ENCODE assay signal across 2 cellular contexts in genomic region chr1:15244813-15245212, GRCh38.
TF ChIP-seq lines count a peak whose summit lies in the region.

No MANE protein-coding gene starts in this region.

TF ChIP-seq in HEK293, 187 proteins besides CTCF, POLR2A, EP300 and RAD21:
- TF ChIP-seq ZNF274 (IDR thresholded peaks at IDR 0.05; ENCODE audit: low read length) (no peak), ZNF274 (tag by site-specific recombination; IDR thresholded peaks at IDR 0.05; ENCODE audit: borderline replicate concordance) (peak; percentile 73; the same call in 1 of the 2 replicates), KLF10 (tag by site-specific recombination; IDR thresholded peaks at IDR 0.05) (no peak), SETDB1 (IDR thresholded peaks at IDR 0.05; ENCODE audit: insufficient read length, low read length) (peak; percentile 58), ZNF341 (tag by site-specific recombination; IDR thresholded peaks at IDR 0.05; ENCODE audit: low read depth) (peak; percentile 53; the same call in 1 of the 2 replicates), ZBTB17 (tag by site-specific recombination; IDR thresholded peaks at IDR 0.05) (no peak), ZNF169 (tag by site-specific recombination; IDR thresholded peaks at IDR 0.05) (no peak), SP7 (tag by site-specific recombination; IDR thresholded peaks at IDR 0.05) (no peak)
- TF ChIP-seq, protein P1, sequence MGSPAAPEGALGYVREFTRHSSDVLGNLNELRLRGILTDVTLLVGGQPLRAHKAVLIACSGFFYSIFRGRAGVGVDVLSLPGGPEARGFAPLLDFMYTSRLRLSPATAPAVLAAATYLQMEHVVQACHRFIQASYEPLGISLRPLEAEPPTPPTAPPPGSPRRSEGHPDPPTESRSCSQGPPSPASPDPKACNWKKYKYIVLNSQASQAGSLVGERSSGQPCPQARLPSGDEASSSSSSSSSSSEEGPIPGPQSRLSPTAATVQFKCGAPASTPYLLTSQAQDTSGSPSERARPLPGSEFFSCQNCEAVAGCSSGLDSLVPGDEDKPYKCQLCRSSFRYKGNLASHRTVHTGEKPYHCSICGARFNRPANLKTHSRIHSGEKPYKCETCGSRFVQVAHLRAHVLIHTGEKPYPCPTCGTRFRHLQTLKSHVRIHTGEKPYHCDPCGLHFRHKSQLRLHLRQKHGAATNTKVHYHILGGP (tag by site-specific recombination; IDR thresholded peaks at IDR 0.05) = peak; percentile 98

TF ChIP-seq in H1, 55 proteins besides CTCF, POLR2A, EP300 and RAD21:
- TF ChIP-seq USF2 (IDR thresholded peaks at IDR 0.05; ENCODE audit: low read length) (peak; percentile 64), SIN3A (conservative IDR thresholded peaks at IDR 0.05 in 1 of 2, IDR thresholded peaks at IDR 0.05 in 1 of 2; ENCODE audit: low read depth in 1 of 2, low read length in 2 of 2) (no peak)
TF ChIP-seq in H1: peak in this region for 1.
